ENCODE assay signal across 31 cellular contexts in genomic region chr1:220317161-220317560, GRCh38. TPM values are rescaled to one million over a fixed set of nuclear protein-coding genes. Genes with fewer than 3 reads are reported as not detected.
DNase-seq lines count a peak whose midpoint lies in the region; ATAC-seq, FAIRE-seq and TF ChIP-seq lines count a peak whose summit lies in the region.
"Had no signal": no experiment of that assay in that cellular context is flagged by ENCODE, and none has a peak within 500 bp of the region (broad histone marks: within the 10 kb centered on the region; RNA-seq: fewer than 3 reads in every experiment).

No MANE protein-coding gene starts in this region.

- H3K27ac ChIP-seq in HepG2 (ENCODE audit: extremely low read length, insufficient read depth, low read length) (no peak overlapping the region), right lobe of liver (no peak overlapping the region), esophagus muscularis mucosa (replicated peaks in 1 of 4) (no peak overlapping the region)
- H3K27ac ChIP-seq: 22Rv1; A549; BLaER1; BLaER1 treated with 17β-estradiol and CSF1 and Interleukin-3, amounts not matched to agents 10 nM and 100 nM; C4-2B had no signal

- no peak overlapping the region for H3K4me2 ChIP-seq in HepG2 (ENCODE audit: low read depth, low read length)
- H3K4me2 ChIP-seq: A549; BLaER1; BLaER1 treated with 17β-estradiol and CSF1 and Interleukin-3, amounts not matched to agents 10 nM and 100 nM had no signal

- no peak for TF ChIP-seq POLR2A in HepG2 (IDR thresholded peaks at IDR 0.05; ENCODE audit: insufficient read depth in 1 of 2, low read depth in 2 of 2, low read length in 2 of 2)
- no peak for TF ChIP-seq POLR2A in right lobe of liver (IDR thresholded peaks at IDR 0.05)
- TF ChIP-seq POLR2A in esophagus muscularis mucosa (IDR thresholded peaks at IDR 0.05; ENCODE audit: low read depth) = no peak

- H3K4me3 ChIP-seq in HepG2 (replicated peaks in 1 of 3; ENCODE audit: insufficient read depth in 1 of 3, low read depth in 2 of 3, low read length in 3 of 3) = no peak overlapping the region
- H3K4me3 ChIP-seq in right lobe of liver = no peak overlapping the region
- H3K4me3 ChIP-seq in esophagus muscularis mucosa = no peak overlapping the region
- H3K4me3 ChIP-seq: A549; BLaER1; BLaER1 treated with 17β-estradiol and CSF1 and Interleukin-3, amounts not matched to agents 10 nM and 100 nM had no signal

- ATAC-seq in HepG2 = peak; percentile 41; the same call in 1 of the 3 replicates
- no peak for ATAC-seq in right lobe of liver
- ATAC-seq: A549; CD8-positive, alpha-beta T cell had no signal

- intact Hi-C loops in HepG2 (cut with micrococcal nuclease; ENCODE audit: unreplicated experiment) (no loop called here), right lobe of liver (cut with DNase I) (no loop called here), esophagus muscularis mucosa (cut with DNase I) (no loop called here)

- no peaks in the 10 kb centered on the region for H3K9me3 ChIP-seq in HepG2 (ENCODE audit: low read length)
- no peaks in the 10 kb centered on the region for H3K9me3 ChIP-seq in right lobe of liver
- no peaks in the 10 kb centered on the region for H3K9me3 ChIP-seq in esophagus muscularis mucosa
- H3K9me3 ChIP-seq: A549; BE2C; BLaER1; BLaER1 treated with 17β-estradiol and CSF1 and Interleukin-3, amounts not matched to agents 10 nM and 100 nM; Caco-2 had no signal

- CTCF ChIA-PET in HepG2 (lab: Yijun Ruan, JAX; ENCODE audit: low intra/inter-chr PET ratio, low total read pairs) = no interaction called here

- DNase-seq in HepG2 (ENCODE audit: low spot score) = no peak
- DNase-seq in right lobe of liver = no peak
- DNase-seq in esophagus muscularis mucosa (ENCODE audit: extremely low spot score) = peak; percentile 90
- no peak for DNase-seq in kidney tubule cell (ENCODE audit: low spot score)
- DNase-seq: 8988T; ACHN; AML-193; BE2C; C1 segment of cervical spinal cord; Caco-2; Calu3; CD4-positive, alpha-beta memory T cell; CD4-positive, alpha-beta T cell; CD4-positive, CD25-positive, alpha-beta regulatory T cell; CD8-positive, alpha-beta memory T cell; CD8-positive, alpha-beta T cell; COR-L47; DMS 273 treated with DMSO at 0.1 percent for 48 hours; DMS153; DMS53; DMS79; DMS79 treated with DMSO at 0.1 percent for 48 hours; DND-41; EL had no signal

- no TSS peak for BruUV-seq in HepG2 (replicated peaks; lab: Mats Ljungman, UMichigan)

- no peak overlapping the region for H2AFZ ChIP-seq in HepG2 (ENCODE audit: low read length)

- in situ Hi-C loops in HepG2 (cut with HindIII; ENCODE audit: extremely low pct_ligation_motif_present, low pct_unique_long_range_greater_than_20kb) = no loop called here

- 0% methylated on average over 1 of the region's 4 CpGs for WGBS in HepG2 (ENCODE audit: low lambda C conversion rate)
- WGBS in right lobe of liver (ENCODE audit: insufficient coverage, low coverage, low lambda C conversion rate, missing lambda C conversion rate) = 41% methylated on average over 3 of the region's 4 CpGs
- 56% methylated on average over 4 of the region's 4 CpGs for WGBS in esophagus muscularis mucosa

- TF ChIP-seq EP300 in HepG2 (IDR thresholded peaks at IDR 0.05; ENCODE audit: low read depth in 2 of 2, low read length in 2 of 2) (no peak), HepG2 (CRISPR knock-in tag; IDR thresholded peaks at IDR 0.05; ENCODE audit: borderline replicate concordance) (no peak), esophagus muscularis mucosa (IDR thresholded peaks at IDR 0.05) (no peak)

- no peak for FAIRE-seq in HepG2 (lab: Jason Lieb, UNC)
- FAIRE-seq: A204.1, A549, D721Med had no signal

- no peaks in the 10 kb centered on the region for H3K79me2 ChIP-seq in HepG2 (ENCODE audit: insufficient read depth, low read length)

- H3K27me3 ChIP-seq in HepG2 (ENCODE audit: control insufficient read depth in 1 of 2, insufficient read depth in 2 of 2, low read length in 2 of 2) = peaks cover 0 to 3% of the 10 kb centered on the region in 2 experiments; a peak in 1 of 5 replicates
- no peaks in the 10 kb centered on the region for H3K27me3 ChIP-seq in right lobe of liver
- H3K27me3 ChIP-seq in esophagus muscularis mucosa = no peaks in the 10 kb centered on the region
- H3K27me3 ChIP-seq: BE2C; BLaER1; BLaER1 treated with 17β-estradiol and CSF1 and Interleukin-3, amounts not matched to agents 10 nM and 100 nM had no signal

- no peaks in the 10 kb centered on the region for H4K20me1 ChIP-seq in HepG2 (ENCODE audit: insufficient read depth, low read length)
- H4K20me1 ChIP-seq: BLaER1; BLaER1 treated with 17β-estradiol and CSF1 and Interleukin-3, amounts not matched to agents 10 nM and 100 nM had no signal

- H3K4me1 ChIP-seq in HepG2 (ENCODE audit: insufficient read depth, low read length) = no peaks in the 10 kb centered on the region
- no peaks in the 10 kb centered on the region for H3K4me1 ChIP-seq in right lobe of liver
- peaks cover 0 to 3% (median 0%) of the 10 kb centered on the region in 4 donors for H3K4me1 ChIP-seq in esophagus muscularis mucosa
- H3K4me1 ChIP-seq: A549; BE2C; BLaER1; BLaER1 treated with 17β-estradiol and CSF1 and Interleukin-3, amounts not matched to agents 10 nM and 100 nM; Caco-2 had no signal

- TF ChIP-seq RAD21 in HepG2 (CRISPR knock-in tag; IDR thresholded peaks at IDR 0.05) = no peak

- H3K36me3 ChIP-seq in HepG2 (replicated peaks in 1 of 2; ENCODE audit: control insufficient read depth in 1 of 2, insufficient read depth in 2 of 2, low read length in 2 of 2) = no peaks in the 10 kb centered on the region
- H3K36me3 ChIP-seq in right lobe of liver = no peaks in the 10 kb centered on the region
- no peaks in the 10 kb centered on the region for H3K36me3 ChIP-seq in esophagus muscularis mucosa
- H3K36me3 ChIP-seq: BE2C; BLaER1; BLaER1 treated with 17β-estradiol and CSF1 and Interleukin-3, amounts not matched to agents 10 nM and 100 nM had no signal

- TF ChIP-seq CTCF in HepG2 (CRISPR knock-in tag; IDR thresholded peaks at IDR 0.05) (no peak), right lobe of liver (IDR thresholded peaks at IDR 0.05) (no peak), esophagus muscularis mucosa (IDR thresholded peaks at IDR 0.05) (no peak)

- no peak overlapping the region for H3K9ac ChIP-seq in HepG2 (ENCODE audit: insufficient read depth, low read depth, low read length)
- H3K9ac ChIP-seq: BLaER1; BLaER1 treated with 17β-estradiol and CSF1 and Interleukin-3, amounts not matched to agents 10 nM and 100 nM had no signal

- POLR2A ChIA-PET in HepG2 (lab: Yijun Ruan, JAX) = no interaction called here

TF ChIP-seq in HepG2, 621 proteins besides CTCF, POLR2A, EP300 and RAD21:
- TF ChIP-seq ZNF572 (CRISPR knock-in tag; IDR thresholded peaks at IDR 0.05) = no peak
- TF ChIP-seq MXD1 (CRISPR knock-in tag; IDR thresholded peaks at IDR 0.05) = no peak
- TF ChIP-seq ZNF205 (CRISPR knock-in tag; IDR thresholded peaks at IDR 0.05) = no peak
- no peak for TF ChIP-seq NCOA1 (CRISPR knock-in tag; IDR thresholded peaks at IDR 0.05)
- TF ChIP-seq ZNF720 (CRISPR knock-in tag; IDR thresholded peaks at IDR 0.05) = no peak
- TF ChIP-seq, protein P1, sequence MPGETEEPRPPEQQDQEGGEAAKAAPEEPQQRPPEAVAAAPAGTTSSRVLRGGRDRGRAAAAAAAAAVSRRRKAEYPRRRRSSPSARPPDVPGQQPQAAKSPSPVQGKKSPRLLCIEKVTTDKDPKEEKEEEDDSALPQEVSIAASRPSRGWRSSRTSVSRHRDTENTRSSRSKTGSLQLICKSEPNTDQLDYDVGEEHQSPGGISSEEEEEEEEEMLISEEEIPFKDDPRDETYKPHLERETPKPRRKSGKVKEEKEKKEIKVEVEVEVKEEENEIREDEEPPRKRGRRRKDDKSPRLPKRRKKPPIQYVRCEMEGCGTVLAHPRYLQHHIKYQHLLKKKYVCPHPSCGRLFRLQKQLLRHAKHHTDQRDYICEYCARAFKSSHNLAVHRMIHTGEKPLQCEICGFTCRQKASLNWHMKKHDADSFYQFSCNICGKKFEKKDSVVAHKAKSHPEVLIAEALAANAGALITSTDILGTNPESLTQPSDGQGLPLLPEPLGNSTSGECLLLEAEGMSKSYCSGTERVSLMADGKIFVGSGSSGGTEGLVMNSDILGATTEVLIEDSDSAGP (CRISPR knock-in tag; IDR thresholded peaks at IDR 0.05; ENCODE audit: borderline replicate concordance) = no peak

RNA-seq across cellular contexts. Expression of gene RAB3GAP2, which starts 44.9 kb away (rescaled TPM):
- total RNA-seq in HepG2 (2016; rRNA removed; fragmentation: Illumina TruSeq; extraction: Trizol) (25.0 and 34.2 TPM in 2 replicates), right lobe of liver (10 to 100 TPM; 13.3 to 20.4 (median 18.4) TPM), esophagus muscularis mucosa (10 to 100 TPM; 19.8 to 23.0 (median 21.2) TPM)
- 3.0 and 4.3 TPM in 2 replicates for total RNA-seq in HepG2 (2016; cell fraction: cytosol; rRNA removed; fragmentation: Illumina TruSeq; extraction: Trizol; ENCODE audit: low read depth)
- 23.7 and 27.2 TPM in 2 replicates for total RNA-seq in HepG2 (2016; cell fraction: insoluble cytoplasmic fraction; rRNA removed; fragmentation: Illumina TruSeq; extraction: Trizol)
- total RNA-seq in HepG2 (2016; cell fraction: membrane; rRNA removed; fragmentation: Illumina TruSeq; extraction: Trizol) = 7.6 and 8.8 TPM in 2 replicates
- total RNA-seq in HepG2 (2016; cell fraction: nucleus; rRNA removed; fragmentation: Illumina TruSeq; extraction: Trizol) = 32.3 and 37.1 TPM in 2 replicates
- 16.2 and 22.6 TPM in 2 replicates for polyA plus RNA-seq in HepG2 (2011; rRNA removed)
- polyA plus RNA-seq in HepG2 (2011; cell fraction: cytosol; rRNA removed) = 7.8 and 9.2 TPM in 2 replicates
- polyA plus RNA-seq in HepG2 (2011; cell fraction: nucleus; rRNA removed) = 18.5 and 18.9 TPM in 2 replicates
- polyA plus RNA-seq in HepG2 (2012) = 14.1 and 15.5 TPM in 2 replicates
- polyA plus RNA-seq in HepG2 (2016; cell fraction: cytosol; fragmentation: Illumina TruSeq; extraction: Trizol; ENCODE audit: low read depth) = 0.96 and 1.1 TPM in 2 replicates
- 13.9 and 14.7 TPM in 2 replicates for polyA plus RNA-seq in HepG2 (2016; cell fraction: insoluble cytoplasmic fraction; fragmentation: Illumina TruSeq; extraction: Trizol; ENCODE audit: low read depth)
- polyA plus RNA-seq in HepG2 (2016; cell fraction: membrane; fragmentation: Illumina TruSeq; extraction: Trizol; ENCODE audit: low read depth) = 2.2 and 2.5 TPM in 2 replicates
- 29.6 and 30.6 TPM in 2 replicates for polyA plus RNA-seq in HepG2 (2016; cell fraction: nucleus; fragmentation: Illumina TruSeq; extraction: Trizol; ENCODE audit: insufficient read depth, low read depth)
- 66.6 and 87.3 TPM in 2 replicates for polyA minus RNA-seq in HepG2 (2011; rRNA and poly(A)+ RNA removed; ENCODE audit: low replicate concordance)
- 24.9 and 27.7 TPM in 2 replicates for polyA minus RNA-seq in HepG2 (2011; cell fraction: cytosol; rRNA and poly(A)+ RNA removed)
- 47.5 and 55.6 TPM in 2 replicates for polyA minus RNA-seq in HepG2 (2011; cell fraction: nucleus; rRNA and poly(A)+ RNA removed)
